18 cellular contexts compared by ENCODE assay signal in genomic region chr12:114671321-114671663, GRCh38. TPM values are rescaled to one million over a fixed set of nuclear protein-coding genes. Genes with fewer than 3 reads are reported as not detected.
DNase-seq lines count a peak whose midpoint lies in the region; ATAC-seq and TF ChIP-seq lines count a peak whose summit lies in the region.
"Had no signal": no experiment of that assay in that cellular context is flagged by ENCODE, and none has a peak within 500 bp of the region (broad histone marks: within the 10 kb centered on the region; RNA-seq: fewer than 3 reads in every experiment).

No MANE protein-coding gene starts in this region.

- H3K27ac ChIP-seq in epithelial cell of prostate, result peak overlapping the region; percentile 96
- peak overlapping the region in 1 of 2 donors; percentile 68 for H3K27ac ChIP-seq in ovary
- H3K27ac ChIP-seq in body of pancreas, result no peak overlapping the region

- peaks cover 11% of the 10 kb centered on the region for H3K4me1 ChIP-seq in ovary (ENCODE audit: insufficient read depth)
- peaks cover 18% of the 10 kb centered on the region for H3K4me1 ChIP-seq in body of pancreas

- 23 to 33% (median 26%) methylated on average over 8 of the region's 8 CpGs for WGBS in ovary, 3 donors
- WGBS in body of pancreas, 2 donors, result 17 to 35% methylated on average over 8 of the region's 8 CpGs

- H3K27me3 ChIP-seq in ovary (no peaks in the 10 kb centered on the region), body of pancreas (peaks cover 4 to 36% of the 10 kb centered on the region in 2 donors)
- H3K27me3 ChIP-seq: Peyer's patch had no signal

- H3K9me3 ChIP-seq in ovary (no peaks in the 10 kb centered on the region), body of pancreas (no peaks in the 10 kb centered on the region)
- H3K9me3 ChIP-seq: Peyer's patch had no signal

- H3K4me3 ChIP-seq in LNCaP clone FGC (ENCODE audit: low read depth, low read length) (peak overlapping the region; percentile 93), ovary (peak overlapping the region; percentile 29), body of pancreas (no peak overlapping the region)
- H3K4me3 ChIP-seq: Peyer's patch had no signal

- TF ChIP-seq CTCF in LNCaP clone FGC (IDR thresholded peaks at IDR 0.05; ENCODE audit: control insufficient read depth, extremely low read depth, insufficient read depth), result no peak
- TF ChIP-seq CTCF in ovary (IDR thresholded peaks at IDR 0.05), result no peak
- TF ChIP-seq CTCF in body of pancreas (IDR thresholded peaks at IDR 0.05), result no peak

- no peak for ATAC-seq in GM21390 (IDR thresholded peaks at IDR 0.05; ENCODE audit: unreplicated experiment)
- ATAC-seq in body of pancreas, result no peak
- no peak for ATAC-seq in HG03025 (IDR thresholded peaks at IDR 0.05; ENCODE audit: low FRiP score, unreplicated experiment)

- H3K36me3 ChIP-seq in ovary, result no peaks in the 10 kb centered on the region
- no peaks in the 10 kb centered on the region for H3K36me3 ChIP-seq in body of pancreas (replicated peaks in 1 of 2; ENCODE audit: insufficient read depth in 1 of 2, low read depth in 2 of 2)

- TF ChIP-seq POLR2A in ovary (IDR thresholded peaks at IDR 0.05) (no peak), body of pancreas (IDR thresholded peaks at IDR 0.05) (no peak)

- TF ChIP-seq EP300 in ovary (IDR thresholded peaks at IDR 0.05), result no peak

- peak; percentile 11 for DNase-seq in AG08396 (ENCODE audit: low spot score)
- DNase-seq in LNCaP clone FGC (ENCODE audit: low read depth), result no peak
- DNase-seq in epithelial cell of prostate (ENCODE audit: low read depth, low spot score), result no peak
- no peak for DNase-seq in ovary
- no peak for DNase-seq in activated effector memory CD4-positive, alpha-beta T cell treated with Interleukin-2 at 50 U/mL for 16 hours
- DNase-seq in body of pancreas, result no peak
- DNase-seq: activated CD4-positive, CD25-positive, alpha-beta regulatory T cell treated with anti-CD3 and anti-CD28 coated beads, Interleukin-2, amount 50 U/mL, for 72 hours; activated naive CD4-positive, alpha-beta T cell treated with anti-CD3 and anti-CD28 coated beads, Interleukin-2, amount 50 U/mL, for 16 hours; Calu3; head of caudate nucleus; KBM-7; kidney glomerular epithelial cell; NCI-H510A; Peyer's patch; stimulated activated CD4-positive, alpha-beta T cell treated with anti-CD3 and anti-CD28 coated beads, Interleukin-2, amount 100 ng/mL, for 24 hours; stimulated activated CD8-positive, alpha-beta memory T cell treated with anti-CD3 and anti-CD28 coated beads, Interleukin-4, amount 100 ng/mL, for 48 hours had no signal

- intact Hi-C loops in ovary (cut with DNase I) (no loop called here), body of pancreas (cut with DNase I) (no loop called here)

RNA-seq across cellular contexts. Expression of gene TBX3, which starts 12.7 kb away (rescaled TPM):
- total RNA-seq in ovary (100 to 1,000 TPM in 1 of 7 donors, 10 to 100 TPM in 6; 41.4 to 106 (median 74.6) TPM), body of pancreas (1 to 10 TPM; 4.2 to 7.6 TPM)
- 10 to 100 TPM; 25.4 to 33.7 TPM for polyA plus RNA-seq in ovary

Comparison
In these comparisons a context has a peak if more than half of its experiments do, and no peak if none do; other contexts are left out.
1. H3K4me3 ChIP-seq: peak in LNCaP clone FGC (single experiment) and ovary (single experiment); none in body of pancreas (0 of 2).
2. RNA of gene TBX3, which starts 12.7 kb away (total RNA-seq): 41.4 to 106 TPM in ovary; 4.2 to 7.6 TPM in body of pancreas; every median in the first group is over 4 times any median in the second.